1 cellular context compared by ENCODE assay signal in genomic region chr2:61017003-61017555, GRCh38.
TF ChIP-seq lines count a peak whose summit lies in the region.

No MANE protein-coding gene starts in this region.

TF ChIP-seq in WTC11, 78 proteins besides CTCF, POLR2A, EP300 and RAD21 (continued from another document):
- TF ChIP-seq ZNF121 (CRISPR knock-in tag; IDR thresholded peaks at IDR 0.05) (peak; percentile 25; the same call in 1 of the 2 replicates), JAZF1 (CRISPR knock-in tag; IDR thresholded peaks at IDR 0.05) (no peak), GABPB1 (CRISPR knock-in tag; IDR thresholded peaks at IDR 0.05) (0 out of 2 replicates have a peak, but pooled peaks have one; percentile 23), ETV6 (CRISPR knock-in tag; IDR thresholded peaks at IDR 0.05) (no peak), CREB1 (CRISPR knock-in tag; IDR thresholded peaks at IDR 0.05) (no peak), KAT7 (CRISPR knock-in tag; IDR thresholded peaks at IDR 0.05; ENCODE audit: borderline replicate concordance) (0 out of 2 replicates have a peak, but pooled peaks have one; percentile 48), ZBTB21 (CRISPR knock-in tag; IDR thresholded peaks at IDR 0.05; ENCODE audit: borderline replicate concordance) (0 out of 2 replicates have a peak, but pooled peaks have one; percentile 41)
- TF ChIP-seq, protein P1, sequence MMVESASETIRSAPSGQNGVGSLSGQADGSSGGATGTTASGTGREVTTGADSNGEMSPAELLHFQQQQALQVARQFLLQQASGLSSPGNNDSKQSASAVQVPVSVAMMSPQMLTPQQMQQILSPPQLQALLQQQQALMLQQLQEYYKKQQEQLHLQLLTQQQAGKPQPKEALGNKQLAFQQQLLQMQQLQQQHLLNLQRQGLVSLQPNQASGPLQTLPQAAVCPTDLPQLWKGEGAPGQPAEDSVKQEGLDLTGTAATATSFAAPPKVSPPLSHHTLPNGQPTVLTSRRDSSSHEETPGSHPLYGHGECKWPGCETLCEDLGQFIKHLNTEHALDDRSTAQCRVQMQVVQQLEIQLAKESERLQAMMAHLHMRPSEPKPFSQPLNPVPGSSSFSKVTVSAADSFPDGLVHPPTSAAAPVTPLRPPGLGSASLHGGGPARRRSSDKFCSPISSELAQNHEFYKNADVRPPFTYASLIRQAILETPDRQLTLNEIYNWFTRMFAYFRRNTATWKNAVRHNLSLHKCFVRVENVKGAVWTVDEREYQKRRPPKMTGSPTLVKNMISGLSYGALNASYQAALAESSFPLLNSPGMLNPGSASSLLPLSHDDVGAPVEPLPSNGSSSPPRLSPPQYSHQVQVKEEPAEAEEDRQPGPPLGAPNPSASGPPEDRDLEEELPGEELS (CRISPR knock-in tag; IDR thresholded peaks at IDR 0.05): no peak
